In genomic region chr4:53476232-53477037, GRCh38 we compare ENCODE assay signal across 13 cellular contexts.
DNase-seq lines count a peak whose midpoint lies in the region; ATAC-seq and TF ChIP-seq lines count a peak whose summit lies in the region.
"Had no signal": no experiment of that assay in that cellular context is flagged by ENCODE, and none has a peak within 500 bp of the region (broad histone marks: within the 10 kb centered on the region; RNA-seq: fewer than 3 reads in every experiment).

No MANE protein-coding gene starts in this region.

- no peaks in the 10 kb centered on the region for H3K36me3 Mint-ChIP-seq in CD14-positive monocyte
- H3K36me3 Mint-ChIP-seq: activated naive CD8-positive, alpha-beta T cell; IgD-negative memory B cell had no signal

- no peak for TF ChIP-seq CTCF in CD14-positive monocyte (IDR thresholded peaks at IDR 0.05)

- peak overlapping the region; percentile 80 for H3K9ac ChIP-seq in adipocyte (ENCODE audit: low read length)

- H3K4me1 Mint-ChIP-seq in CD14-positive monocyte = peaks cover 6% of the 10 kb centered on the region
- H3K4me1 Mint-ChIP-seq: IgD-negative memory B cell had no signal

- peaks cover 0 to 8% (median 3%) of the 10 kb centered on the region in 7 donors for H3K9me3 Mint-ChIP-seq in CD14-positive monocyte

- DNase-seq in HS-27A (ENCODE audit: low read depth) = peak; percentile 92
- peak; percentile 98 for DNase-seq in adipocyte (ENCODE audit: low read depth)
- peak; percentile 77 for DNase-seq in hepatic stellate cell (ENCODE audit: low spot score)
- peak; percentile 100 for DNase-seq in stromal cell of bone marrow (ENCODE audit: low read depth)
- no peak for DNase-seq in SHP77 treated with DMSO at 0.1 percent for 48 hours (lab: John Stamatoyannopoulos, UW)
- DNase-seq in CD14-positive monocyte (ENCODE audit: low spot score) = no peak
- no peak for DNase-seq in UCSD-AML1 (lab: John Stamatoyannopoulos, UW; ENCODE audit: unreplicated experiment)
- DNase-seq: NCI-H526 treated with DMSO at 0.1 percent for 48 hours, sigmoid colon, stomach had no signal

- peaks cover 0 to 3% (median 2%) of the 10 kb centered on the region in 3 donors for H3K27me3 Mint-ChIP-seq in CD14-positive monocyte (ENCODE audit: low read depth in 3 of 3)
- H3K27me3 Mint-ChIP-seq: activated naive CD8-positive, alpha-beta T cell; IgD-negative memory B cell had no signal

- H3K9me3 ChIP-seq in adipocyte (ENCODE audit: control insufficient read depth, low read length) = no peaks in the 10 kb centered on the region
- H3K9me3 ChIP-seq: sigmoid colon, stomach had no signal

- H3K4me1 ChIP-seq in adipocyte (ENCODE audit: control insufficient read depth, insufficient read depth, low read length) = peaks cover 48% of the 10 kb centered on the region
- H3K4me1 ChIP-seq: sigmoid colon, stomach had no signal

- H3K27ac Mint-ChIP-seq in CD14-positive monocyte = no peak overlapping the region
- H3K27ac Mint-ChIP-seq: activated naive CD8-positive, alpha-beta T cell; IgD-negative memory B cell had no signal

- no peak overlapping the region for H3K4me3 Mint-ChIP-seq in CD14-positive monocyte
- H3K4me3 Mint-ChIP-seq: activated naive CD8-positive, alpha-beta T cell; IgD-negative memory B cell had no signal

- H3K36me3 ChIP-seq in adipocyte (ENCODE audit: control insufficient read depth, insufficient read depth, low read length, severe bottlenecking) = peaks cover 5% of the 10 kb centered on the region
- H3K36me3 ChIP-seq: sigmoid colon had no signal

- intact Hi-C loops in CD14-positive monocyte (cut with micrococcal nuclease) = no loop called here

- H3K27me3 ChIP-seq in adipocyte (replicated peaks; ENCODE audit: control insufficient read depth, insufficient read depth, low read length) = no peaks in the 10 kb centered on the region
- H3K27me3 ChIP-seq: sigmoid colon, stomach had no signal

- no peak for ATAC-seq in GM21390 (IDR thresholded peaks at IDR 0.05; ENCODE audit: unreplicated experiment)

- H3K4me3 ChIP-seq in adipocyte (ENCODE audit: low read length) = peak overlapping the region; percentile 43
- H3K4me3 ChIP-seq: sigmoid colon, stomach had no signal

Comparison
In these comparisons a context has a peak if more than half of its experiments do, and no peak if none do; other contexts are left out.
1. DNase-seq: peak in HS-27A (single experiment), adipocyte (single experiment), hepatic stellate cell (single experiment) and stromal cell of bone marrow (single experiment); none in SHP77 treated with DMSO at 0.1 percent for 48 hours (single experiment), CD14-positive monocyte (single experiment) and UCSD-AML1 (single experiment).